In the genomic region with DNA sequence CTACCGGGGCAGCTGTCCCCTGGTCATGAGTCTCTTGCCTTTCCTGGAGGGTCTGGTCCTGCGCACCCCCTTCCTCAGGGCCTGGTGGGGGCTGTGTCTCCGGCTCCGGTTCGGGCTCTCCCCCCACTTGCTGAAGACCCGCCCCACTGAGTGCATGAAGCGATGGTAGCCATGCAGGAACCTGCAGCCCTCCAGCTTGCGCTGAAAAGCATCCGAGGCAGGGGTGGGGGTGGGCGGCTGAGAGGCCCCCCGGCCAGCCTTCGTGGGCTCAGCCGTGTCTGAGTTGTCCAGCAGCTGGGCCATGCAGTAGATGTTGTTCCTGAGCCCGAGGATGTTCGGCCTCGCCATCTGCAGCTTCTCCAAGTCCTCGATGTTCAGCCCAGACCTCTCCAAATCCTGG, we compare ENCODE assay signal across 1 cellular context.
TF ChIP-seq lines count a peak whose summit lies in the region.

No MANE protein-coding gene starts in this region.

TF ChIP-seq in H1, 55 proteins besides CTCF, POLR2A, EP300 and RAD21:
- no peak for TF ChIP-seq PHF8 (conservative IDR thresholded peaks at IDR 0.05; ENCODE audit: low read depth, low read length)
- TF ChIP-seq KDM4A (IDR thresholded peaks at IDR 0.05; ENCODE audit: low read depth, low read length, severe bottlenecking): no peak
- TF ChIP-seq SIN3A (conservative IDR thresholded peaks at IDR 0.05 in 1 of 2, IDR thresholded peaks at IDR 0.05 in 1 of 2; ENCODE audit: low read depth in 1 of 2, low read length in 2 of 2): no peak
- no peak for TF ChIP-seq SUZ12 (IDR thresholded peaks at IDR 0.05; ENCODE audit: low read length)
